In the genomic region with DNA sequence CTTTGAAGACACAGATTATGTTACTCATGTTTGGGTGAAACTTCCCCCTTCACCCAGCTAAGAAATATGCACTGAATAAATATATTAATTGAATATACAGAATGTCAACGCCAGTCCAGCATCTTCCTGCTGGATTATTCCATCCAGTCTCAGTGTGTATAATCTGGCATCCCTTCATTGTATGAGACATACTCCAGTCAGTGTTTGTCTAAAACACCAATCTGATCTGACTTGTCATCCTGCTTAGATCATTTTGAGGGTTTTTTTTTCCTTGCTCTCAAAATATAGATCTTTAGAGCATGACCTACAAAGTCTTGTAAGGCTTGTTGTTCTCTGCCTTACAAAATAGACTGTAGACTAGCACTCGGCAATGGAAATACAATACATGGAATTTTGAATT, we compare ENCODE assay signal across 15 cellular contexts.
DNase-seq lines count a peak whose midpoint lies in the region; ATAC-seq and TF ChIP-seq lines count a peak whose summit lies in the region.
"Had no signal": no experiment of that assay in that cellular context is flagged by ENCODE, and none has a peak within 500 bp of the region (broad histone marks: within the 10 kb centered on the region; RNA-seq: fewer than 3 reads in every experiment).

No MANE protein-coding gene starts in this region.

- peak; percentile 65 for DNase-seq in GM23248
- DNase-seq in epithelial cell of esophagus (ENCODE audit: low read depth): peak; percentile 29
- DNase-seq in stromal cell of bone marrow (ENCODE audit: low read depth): peak; percentile 55
- no peak for DNase-seq in cerebellar nuclear complex (lab: John Stamatoyannopoulos, UW)
- DNase-seq in NCI-H1417 (lab: John Stamatoyannopoulos, UW): no peak
- DNase-seq: DMS153, GOT3, NCI-H1930, NCI-H2171 treated with DMSO at 0.1 percent for 48 hours, NCI-H510A, NCI-H82 had no signal

- H3K9ac ChIP-seq in GM23248: no peak overlapping the region
- H3K9ac ChIP-seq in OCI-LY3 (ENCODE audit: low read length): peak overlapping the region; percentile 3; the same call in 1 of the 2 replicates
- H3K9ac ChIP-seq: KMS-11 had no signal

- H3K27me3 ChIP-seq in GM23248 (replicated peaks; ENCODE audit: insufficient read depth) (no peaks in the 10 kb centered on the region), OCI-LY3 (ENCODE audit: low read depth, low read length) (no peaks in the 10 kb centered on the region)

- 52 to 54% methylated on average over 2 of the region's 2 CpGs for WGBS in GM23248 (ENCODE audit: low coverage in 1 of 2, low lambda C conversion rate in 2 of 2, missing lambda C conversion rate in 2 of 2), 2 experiments

- ATAC-seq in HG03095 (IDR thresholded peaks at IDR 0.05; ENCODE audit: unreplicated experiment): no peak

- H3K36me3 ChIP-seq in GM23248 (ENCODE audit: low read depth): no peaks in the 10 kb centered on the region
- H3K36me3 ChIP-seq in OCI-LY3 (replicated peaks; ENCODE audit: low read depth, low read length): no peaks in the 10 kb centered on the region

- no peak overlapping the region for H3K4me2 ChIP-seq in GM23248 (ENCODE audit: unreplicated experiment)
- H3K4me2 ChIP-seq in OCI-LY3 (ENCODE audit: low read length): peak overlapping the region; percentile 58
- H3K4me2 ChIP-seq: KMS-11 had no signal

- 0 out of 2 replicates have a peak, but pooled peaks cover 18% of the 10 kb centered on the region for H3K4me1 ChIP-seq in GM23248 (ENCODE audit: insufficient read depth)
- peaks cover 19% of the 10 kb centered on the region for H3K4me1 ChIP-seq in OCI-LY3 (ENCODE audit: low read length)

- TF ChIP-seq CTCF in OCI-LY3 (IDR thresholded peaks at IDR 0.05; ENCODE audit: low read depth, low read length): no peak
- no peak for TF ChIP-seq CTCF in epithelial cell of esophagus (IDR thresholded peaks at IDR 0.05; ENCODE audit: insufficient read depth, low read depth, low read length, missing control alignments)

- H2AFZ ChIP-seq in GM23248 (no peak overlapping the region), OCI-LY3 (ENCODE audit: low read depth, low read length) (no peak overlapping the region)

- H3K79me2 ChIP-seq in GM23248 (ENCODE audit: insufficient read depth): no peaks in the 10 kb centered on the region
- no peaks in the 10 kb centered on the region for H3K79me2 ChIP-seq in OCI-LY3 (ENCODE audit: low read length)

- H3K9me2 ChIP-seq in GM23248 (ENCODE audit: insufficient read depth): no peaks in the 10 kb centered on the region

- H3K4me3 ChIP-seq in GM23248 (no peak overlapping the region), OCI-LY3 (ENCODE audit: low read length) (no peak overlapping the region), epithelial cell of esophagus (ENCODE audit: low read length) (no peak overlapping the region)

- H4K20me1 ChIP-seq in GM23248 (ENCODE audit: insufficient read depth): no peaks in the 10 kb centered on the region
- H4K20me1 ChIP-seq in OCI-LY3 (ENCODE audit: insufficient read depth, low read length): no peaks in the 10 kb centered on the region

- no peaks in the 10 kb centered on the region for H3K9me3 ChIP-seq in GM23248 (ENCODE audit: low read depth)
- H3K9me3 ChIP-seq in OCI-LY3 (ENCODE audit: insufficient read depth, low read length): no peaks in the 10 kb centered on the region

- H3K27ac ChIP-seq in GM23248 (no peak overlapping the region), OCI-LY3 (ENCODE audit: low read length) (peak overlapping the region; percentile 74)
- H3K27ac ChIP-seq: C4-2B, KMS-11 had no signal

- H3F3A ChIP-seq in GM23248 (ENCODE audit: insufficient read depth): peaks cover 10% of the 10 kb centered on the region; the same call in 1 of the 2 replicates

- in situ Hi-C loops in GM23248 (cut with MboI): no loop called here

Comparison
In these comparisons a context has a peak if more than half of its experiments do, and no peak if none do; other contexts are left out.
1. DNase-seq: peak in GM23248 (single experiment), epithelial cell of esophagus (single experiment) and stromal cell of bone marrow (single experiment); none in cerebellar nuclear complex (0 of 2) and NCI-H1417 (0 of 3).